ENCODE assay signal across 8 cellular contexts in the genomic region with DNA sequence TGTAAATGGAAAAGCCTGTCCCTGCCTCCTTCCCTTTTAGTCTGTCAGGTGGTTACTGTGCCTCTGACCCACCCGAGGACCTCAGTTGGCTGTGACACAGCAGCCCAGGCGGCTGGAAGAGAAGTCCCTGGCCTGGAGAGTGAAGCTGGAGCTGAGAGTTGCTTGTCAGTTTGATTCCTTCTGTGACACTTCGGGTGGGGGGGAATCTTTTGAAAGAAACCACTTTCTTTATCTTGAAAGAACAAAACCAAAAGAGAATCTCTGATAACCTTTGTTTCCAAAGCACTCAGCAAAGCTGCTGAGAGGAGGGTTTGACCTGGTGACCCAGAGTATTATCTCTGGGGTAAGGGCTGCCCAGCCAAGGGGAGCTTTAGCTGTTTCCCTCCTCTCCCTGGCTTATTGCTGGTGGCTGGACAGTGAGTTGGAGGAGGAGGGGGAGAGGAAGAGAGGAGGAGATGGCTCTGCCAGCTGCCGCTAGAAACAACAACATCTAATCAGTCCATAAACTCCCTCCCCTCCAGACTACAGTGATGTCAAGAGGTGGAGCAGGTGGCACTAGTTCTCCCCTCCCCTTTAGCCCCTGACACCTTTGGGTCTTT. TPM values are rescaled to one million over a fixed set of nuclear protein-coding genes. Genes with fewer than 3 reads are reported as not detected.
DNase-seq lines count a peak whose midpoint lies in the region; ATAC-seq and TF ChIP-seq lines count a peak whose summit lies in the region.

No MANE protein-coding gene starts in this region.

- H3K9ac ChIP-seq in mucosa of stomach (ENCODE audit: low read length) = peak overlapping the region; percentile 31

- no peaks in the 10 kb centered on the region for H3K9me3 Mint-ChIP-seq in chondrocyte (ENCODE audit: low read depth)

- H3K4me3 ChIP-seq in mucosa of stomach (ENCODE audit: low read length) = no peak overlapping the region

- H3K27me3 ChIP-seq in mucosa of stomach (ENCODE audit: control insufficient read depth, insufficient read depth, low read length) = no peaks in the 10 kb centered on the region

- TF ChIP-seq CTCF in GM10266 (IDR thresholded peaks at IDR 0.05; ENCODE audit: control insufficient read depth, insufficient read depth, low read depth, missing control alignments) = no peak
- no peak for TF ChIP-seq CTCF in chondrocyte (IDR thresholded peaks at IDR 0.05)

- H3K4me1 ChIP-seq in mucosa of stomach (ENCODE audit: control insufficient read depth, insufficient read depth, low read length) = peaks cover 94% of the 10 kb centered on the region

- H3K27me3 Mint-ChIP-seq in chondrocyte (ENCODE audit: low read depth) = no peaks in the 10 kb centered on the region

- peaks cover 6% of the 10 kb centered on the region for H3K36me3 Mint-ChIP-seq in chondrocyte (ENCODE audit: low read depth)

- H3K9me3 ChIP-seq in mucosa of stomach (ENCODE audit: control insufficient read depth, low read length) = no peaks in the 10 kb centered on the region

- DNase-seq in GM10266 (ENCODE audit: extremely low spot score) (peak; percentile 33), NCI-H774 (lab: John Stamatoyannopoulos, UW) (peak; percentile 25), chondrocyte (ENCODE audit: low spot score) (no peak), germinal center (ENCODE audit: low spot score) (no peak)
- no peak for DNase-seq in activated CD4-positive, CD25-positive, alpha-beta regulatory T cell treated with anti-CD3 and anti-CD28 coated beads, Interleukin-2, amount 50 U/mL, for 72 hours

- H3K4me3 Mint-ChIP-seq in chondrocyte (ENCODE audit: unreplicated experiment) = no peak overlapping the region

- no peaks in the 10 kb centered on the region for H3K36me3 ChIP-seq in mucosa of stomach (ENCODE audit: control insufficient read depth, insufficient read depth, low read length)

- peak overlapping the region; percentile 97 for H3K27ac Mint-ChIP-seq in chondrocyte (ENCODE audit: unreplicated experiment)

- ATAC-seq in HG02938 (IDR thresholded peaks at IDR 0.05; ENCODE audit: unreplicated experiment) (no peak), HG03095 (IDR thresholded peaks at IDR 0.05; ENCODE audit: unreplicated experiment) (no peak)

- peaks cover 87% of the 10 kb centered on the region for H3K4me1 Mint-ChIP-seq in chondrocyte (ENCODE audit: low read depth)

RNA-seq across cellular contexts. Expression of a gene that starts 34.0 kb away (rescaled TPM):
- total RNA-seq in chondrocyte = 41.9 to 52.2 TPM (median 52.1 TPM) in 3 replicates

Comparison
In these comparisons a context has a peak if more than half of its experiments do, and no peak if none do; other contexts are left out.
1. DNase-seq: peak in GM10266 (single experiment) and NCI-H774 (single experiment); none in chondrocyte (single experiment), germinal center (single experiment) and activated CD4-positive, CD25-positive, alpha-beta regulatory T cell treated with anti-CD3 and anti-CD28 coated beads, Interleukin-2, amount 50 U/mL, for 72 hours (single experiment).